10 cellular contexts compared by ENCODE assay signal in the genomic region with DNA sequence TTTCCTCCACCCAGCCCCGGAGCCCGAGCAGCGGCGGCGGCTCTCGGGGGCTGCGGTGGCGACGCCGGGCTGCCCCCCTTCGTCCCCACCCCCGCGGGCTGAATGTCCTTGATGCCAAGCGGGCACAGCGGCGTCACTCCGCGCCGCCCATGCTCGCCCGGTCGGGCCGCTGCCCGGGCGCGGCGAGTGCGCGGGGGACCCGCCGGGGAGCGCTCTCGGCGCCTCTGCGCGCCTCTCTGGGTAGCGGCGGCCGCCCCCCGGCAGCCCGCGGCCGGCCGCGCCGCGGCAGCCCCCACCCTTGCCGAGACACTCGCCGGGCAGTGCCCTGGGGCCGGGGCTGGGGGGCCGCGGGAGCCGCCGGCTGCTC. TPM values are rescaled to one million over a fixed set of nuclear protein-coding genes. Genes with fewer than 3 reads are reported as not detected.
A peak's percentile ranks its signal among the peaks of the same experiment; 100 is the strongest.
DNase-seq lines count a peak whose midpoint lies in the region; ATAC-seq and TF ChIP-seq lines count a peak whose summit lies in the region.
"Had no signal": no experiment of that assay in that cellular context is flagged by ENCODE, and none has a peak within 500 bp of the region (broad histone marks: within the 10 kb centered on the region; RNA-seq: fewer than 3 reads in every experiment).

No MANE protein-coding gene starts in this region.

- H3K27ac Mint-ChIP-seq in H9, result no peak overlapping the region
- H3K27ac Mint-ChIP-seq in stimulated activated effector memory CD8-positive, alpha-beta T cell treated with anti-CD3 and anti-CD28 coated beads, Interleukin-12 subunit alpha, Interleukin-12 subunit beta, amount 100 ng/mL, for 72 hours, result no peak overlapping the region

- no peak overlapping the region for H2BK120ac ChIP-seq in H9 (ENCODE audit: low read depth, low read length, poor library complexity, severe bottlenecking)

- no peak overlapping the region for H2AK5ac ChIP-seq in H9 (ENCODE audit: insufficient read length, low read length)

- H3K9ac ChIP-seq in H9 (ENCODE audit: extremely low read depth, insufficient read length, low read length), result no peak overlapping the region

- peak overlapping the region; percentile 55 for H3K4me3 ChIP-seq in astrocyte of the spinal cord (ENCODE audit: low read depth, low read length)
- H3K4me3 ChIP-seq: SJSA1 had no signal

- peak overlapping the region; percentile 73 for H3K4me2 ChIP-seq in H9 (ENCODE audit: insufficient read depth, insufficient read length, low read length)

- no peak overlapping the region for H3K14ac ChIP-seq in H9 (ENCODE audit: insufficient read depth, low read length)

- H4K20me1 ChIP-seq in H9 (ENCODE audit: control insufficient read depth, insufficient read depth, insufficient read length), result no peaks in the 10 kb centered on the region

- H2AFZ ChIP-seq in H9 (ENCODE audit: low read length), result no peak overlapping the region

- TF ChIP-seq CTCF in H9 (conservative IDR thresholded peaks at IDR 0.05) (no peak), astrocyte of the spinal cord (IDR thresholded peaks at IDR 0.05; ENCODE audit: low read depth, low read length) (no peak)

- peak overlapping the region; percentile 55 to 82 for H3K4me3 Mint-ChIP-seq in H9
- peak overlapping the region; percentile 47 for H3K4me3 Mint-ChIP-seq in stimulated activated effector memory CD8-positive, alpha-beta T cell treated with anti-CD3 and anti-CD28 coated beads, Interleukin-12 subunit alpha, Interleukin-12 subunit beta, amount 100 ng/mL, for 72 hours

- H3K27me3 Mint-ChIP-seq in H9 (ENCODE audit: low read depth), result peaks cover 92% of the 10 kb centered on the region

- H3K27me3 ChIP-seq in H9 (ENCODE audit: insufficient read depth, low read length), result peaks cover 58% of the 10 kb centered on the region

- H2BK5ac ChIP-seq in H9 (ENCODE audit: insufficient read length, low read length), result no peak overlapping the region

- no peaks in the 10 kb centered on the region for H3K79me1 ChIP-seq in H9 (ENCODE audit: insufficient read depth, low read depth, low read length, poor library complexity, severe bottlenecking)

- peaks cover 14% of the 10 kb centered on the region for H3K23me2 ChIP-seq in H9 (ENCODE audit: insufficient read length, low read depth, low read length, poor library complexity, severe bottlenecking)

- H2BK15ac ChIP-seq in H9 (ENCODE audit: low read depth, low read length), result no peak overlapping the region

- no peak overlapping the region for H3K18ac ChIP-seq in H9 (ENCODE audit: insufficient read length, low read depth, low read length)

- H3K9me3 ChIP-seq in H9 (ENCODE audit: control insufficient read depth, low read depth, low read length), result no peaks in the 10 kb centered on the region
- H3K9me3 ChIP-seq: SJSA1 had no signal

- no CpG with 5 or more reads among the region's 55 CpGs for WGBS in H9 (ENCODE audit: extremely low coverage, insufficient read length, low lambda C conversion rate)

- H2BK12ac ChIP-seq in H9 (ENCODE audit: insufficient read length, low read depth, low read length), result no peak overlapping the region

- H3K4me1 ChIP-seq in H9 (ENCODE audit: insufficient read depth, low read length), result peaks cover 2% of the 10 kb centered on the region
- H3K4me1 ChIP-seq: SJSA1 had no signal

- intact Hi-C loops in sciatic nerve (cut with DNase I), result no loop called here

- H4K8ac ChIP-seq in H9 (replicated peaks; ENCODE audit: insufficient read length, low read depth, low read length), result no peak overlapping the region

- no peak overlapping the region for H4K91ac ChIP-seq in H9 (ENCODE audit: insufficient read length, low read depth, low read length)

- no peak overlapping the region for H3T11ph ChIP-seq in H9 (ENCODE audit: low read length)

- no peak overlapping the region for H3K27ac ChIP-seq in H9 (ENCODE audit: insufficient read length, low read depth, low read length)
- H3K27ac ChIP-seq: SJSA1 had no signal

- no peak overlapping the region for H2BK20ac ChIP-seq in H9 (ENCODE audit: low read depth, low read length, poor library complexity, severe bottlenecking)

- H3K4me1 Mint-ChIP-seq in H9, result peaks cover 38 to 47% of the 10 kb centered on the region in 2 experiments
- H3K4me1 Mint-ChIP-seq in stimulated activated effector memory CD8-positive, alpha-beta T cell treated with anti-CD3 and anti-CD28 coated beads, Interleukin-12 subunit alpha, Interleukin-12 subunit beta, amount 100 ng/mL, for 72 hours, result peaks cover 34% of the 10 kb centered on the region

- H3K36me3 Mint-ChIP-seq in H9 (ENCODE audit: insufficient read depth in 1 of 3, low read depth in 3 of 3), result no peaks in the 10 kb centered on the region; a peak in 1 of 7 replicates
- H3K36me3 Mint-ChIP-seq in stimulated activated effector memory CD8-positive, alpha-beta T cell treated with anti-CD3 and anti-CD28 coated beads, Interleukin-12 subunit alpha, Interleukin-12 subunit beta, amount 100 ng/mL, for 72 hours, result no peaks in the 10 kb centered on the region

- H3K9me3 Mint-ChIP-seq in H9, result no peaks in the 10 kb centered on the region; a peak in 2 of 5 replicates
- H3K9me3 Mint-ChIP-seq in stimulated activated effector memory CD8-positive, alpha-beta T cell treated with anti-CD3 and anti-CD28 coated beads, Interleukin-12 subunit alpha, Interleukin-12 subunit beta, amount 100 ng/mL, for 72 hours, result no peaks in the 10 kb centered on the region

- H3K79me2 ChIP-seq in H9 (ENCODE audit: insufficient read depth, low read length), result no peaks in the 10 kb centered on the region

- H4K5ac ChIP-seq in H9 (ENCODE audit: insufficient read length, low read depth, low read length), result no peak overlapping the region

- ATAC-seq in stimulated activated effector memory CD8-positive, alpha-beta T cell treated with anti-CD3 and anti-CD28 coated beads, Interleukin-12 subunit alpha, Interleukin-12 subunit beta, amount 100 ng/mL, for 72 hours, result no peak
- ATAC-seq in sciatic nerve, result no peak
- no peak for ATAC-seq in HG02885 (IDR thresholded peaks at IDR 0.05; ENCODE audit: poor library complexity, unreplicated experiment)
- ATAC-seq in HG02678 (IDR thresholded peaks at IDR 0.05; ENCODE audit: unreplicated experiment), result no peak

- no peak overlapping the region for H3K4ac ChIP-seq in H9 (ENCODE audit: low read depth, low read length)

- in situ Hi-C loops in astrocyte of the spinal cord (cut with HindIII; ENCODE audit: low sequenced_read_pairs), result no loop called here

- H3K56ac ChIP-seq in H9 (ENCODE audit: insufficient read length, low read depth, low read length), result no peak overlapping the region

- no peak overlapping the region for H3K23ac ChIP-seq in H9 (ENCODE audit: insufficient read length, low read depth, low read length)

- DNase-seq in H9 (no peak), astrocyte of the spinal cord (ENCODE audit: low read depth, low spot score) (no peak), iPS-NIHi7 (ENCODE audit: extremely low spot score) (peak; percentile 28), EL (no peak), sciatic nerve (ENCODE audit: low spot score) (no peak)
- no peak for DNase-seq in stimulated activated effector memory CD8-positive, alpha-beta T cell treated with anti-CD3 and anti-CD28 coated beads, Interleukin-12 subunit alpha, Interleukin-12 subunit beta, amount 100 ng/mL, for 72 hours (ENCODE audit: low spot score in 2 of 2)
- DNase-seq: central memory CD4-positive, alpha-beta T cell had no signal

RNA-seq across cellular contexts. Expression of gene PLXNA4, which starts 0.4 kb away (rescaled TPM):
- total RNA-seq in H9 (2021) (0.20 and 0.35 TPM in 2 replicates), sciatic nerve (9.0 TPM)
- total RNA-seq: SJSA1 had no signal
